Comparison of ENCODE assay signal across 1 cellular context in the genomic region with DNA sequence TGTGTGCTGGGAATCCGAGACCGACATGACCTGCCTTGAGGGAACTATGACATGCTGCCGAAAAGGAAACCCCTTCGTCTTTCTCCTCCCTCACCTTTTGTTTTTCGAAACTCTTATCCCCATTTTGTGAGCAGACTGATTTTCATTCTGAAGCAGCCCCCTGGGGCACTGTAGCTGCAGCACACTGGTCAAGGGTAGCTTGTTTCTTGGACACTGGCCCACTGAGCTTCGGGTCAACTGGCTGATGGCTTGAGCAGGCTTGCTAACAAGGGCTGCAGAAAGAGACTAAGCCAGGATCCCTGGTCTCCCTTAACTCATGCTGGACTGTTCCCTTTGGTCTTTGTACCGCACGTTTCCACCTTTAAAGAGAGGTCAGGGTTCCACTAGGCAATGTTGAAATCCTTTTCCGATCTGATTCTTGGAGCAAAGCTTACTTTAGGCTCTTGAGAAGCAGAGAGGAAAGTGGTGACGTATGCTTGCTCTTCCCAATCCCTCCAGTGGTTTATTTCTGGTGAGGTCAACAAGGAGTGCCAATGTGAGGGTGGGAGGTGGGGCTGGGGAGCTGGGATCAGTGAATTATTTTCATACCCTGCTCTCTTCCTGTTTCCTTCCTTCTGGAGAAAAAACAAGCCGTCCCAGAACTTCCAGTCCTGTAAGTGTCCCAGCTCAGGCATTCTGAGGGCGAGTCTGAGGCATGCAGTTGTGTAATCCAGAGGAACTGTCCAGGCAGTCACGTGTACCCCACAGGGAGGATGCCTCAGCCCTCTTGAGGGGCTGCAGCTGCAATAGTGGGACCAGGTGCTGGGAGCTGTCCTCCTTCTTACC.
TF ChIP-seq lines count a peak whose summit lies in the region.

No MANE protein-coding gene starts in this region.

TF ChIP-seq in H1, 55 proteins besides CTCF, POLR2A, EP300 and RAD21:
- TF ChIP-seq CHD1 (IDR thresholded peaks at IDR 0.05; ENCODE audit: low read depth, low read length), result no peak
- TF ChIP-seq, protein P1, sequence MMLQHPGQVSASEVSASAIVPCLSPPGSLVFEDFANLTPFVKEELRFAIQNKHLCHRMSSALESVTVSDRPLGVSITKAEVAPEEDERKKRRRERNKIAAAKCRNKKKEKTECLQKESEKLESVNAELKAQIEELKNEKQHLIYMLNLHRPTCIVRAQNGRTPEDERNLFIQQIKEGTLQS (IDR thresholded peaks at IDR 0.05; ENCODE audit: insufficient read depth, low read depth, low read length), result no peak
- TF ChIP-seq RNF2 (IDR thresholded peaks at IDR 0.05; ENCODE audit: borderline replicate concordance, low read depth, low read length, missing control alignments, poor library complexity, severe bottlenecking), result no peak
- TF ChIP-seq SIX5 (IDR thresholded peaks at IDR 0.05; ENCODE audit: low read depth, low read length), result no peak
- TF ChIP-seq CTBP2 (IDR thresholded peaks at IDR 0.05; ENCODE audit: borderline replicate concordance, insufficient read depth, insufficient read length, low read length), result no peak
- TF ChIP-seq TAF7 (optimal IDR thresholded peaks at IDR 0.05; ENCODE audit: borderline replicate concordance, low read depth, low read length), result no peak
- TF ChIP-seq EZH2 (IDR thresholded peaks at IDR 0.05; ENCODE audit: low read depth, low read length, severe bottlenecking), result no peak
- TF ChIP-seq NRF1 (IDR thresholded peaks at IDR 0.05; ENCODE audit: low read depth, low read length), result no peak
- no peak for TF ChIP-seq E2F6 (IDR thresholded peaks at IDR 0.05)
- no peak for TF ChIP-seq RFX5 (IDR thresholded peaks at IDR 0.05; ENCODE audit: borderline replicate concordance, low read depth, low read length)
- TF ChIP-seq KDM5A (IDR thresholded peaks at IDR 0.05; ENCODE audit: low read length), result no peak
- no peak for TF ChIP-seq SP4 (IDR thresholded peaks at IDR 0.05; ENCODE audit: low read length)
- TF ChIP-seq CBX5 (IDR thresholded peaks at IDR 0.05; ENCODE audit: low read depth, low read length), result no peak
- no peak for TF ChIP-seq CEBPB (IDR thresholded peaks at IDR 0.05; ENCODE audit: low read depth, low read length)
- TF ChIP-seq ATF2 (IDR thresholded peaks at IDR 0.05; ENCODE audit: low read length), result no peak
- TF ChIP-seq PHF8 (conservative IDR thresholded peaks at IDR 0.05; ENCODE audit: low read depth, low read length), result no peak
- no peak for TF ChIP-seq CBX8 (IDR thresholded peaks at IDR 0.05; ENCODE audit: borderline replicate concordance, low read depth, low read length)
